Comparison of ENCODE assay signal across 1 cellular context in genomic region chr11:33643167-33643817, GRCh38.
TF ChIP-seq lines count a peak whose summit lies in the region.

No MANE protein-coding gene starts in this region.

TF ChIP-seq in HCT116, 20 proteins besides CTCF, POLR2A, EP300 and RAD21 (continued from another document):
- TF ChIP-seq REST (IDR thresholded peaks at IDR 0.05; ENCODE audit: low read depth) (no peak), ZFX (IDR thresholded peaks at IDR 0.05) (no peak)
